Comparison of ENCODE assay signal across 10 cellular contexts in the genomic region with DNA sequence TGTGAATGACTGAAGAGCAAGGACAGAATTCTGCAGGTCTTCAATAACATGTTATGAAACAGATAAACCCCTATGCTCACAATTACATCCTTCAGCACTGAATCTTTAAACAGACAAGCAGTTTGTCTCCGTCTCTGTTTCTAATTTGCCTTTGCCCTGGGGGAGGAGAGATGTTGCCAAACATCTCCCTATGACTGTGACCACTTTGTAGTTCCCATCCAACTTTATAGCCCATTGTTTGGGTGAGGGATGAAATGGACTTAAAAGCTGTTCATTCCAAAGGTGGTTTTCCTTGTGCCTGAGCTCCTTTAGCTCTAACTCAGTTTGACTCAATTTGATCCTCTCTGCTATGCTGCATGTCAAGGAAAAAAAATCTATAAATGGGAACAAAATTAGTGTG. TPM values are rescaled to one million over a fixed set of nuclear protein-coding genes. Genes with fewer than 3 reads are reported as not detected.
"Had no signal": no experiment of that assay in that cellular context is flagged by ENCODE, and none has a peak within 500 bp of the region (broad histone marks: within the 10 kb centered on the region; RNA-seq: fewer than 3 reads in every experiment).

No MANE protein-coding gene starts in this region.

- H3K4me1 ChIP-seq: testis had no signal

- H3K4me3 ChIP-seq: testis had no signal

- H3K9me3 ChIP-seq: testis had no signal

- H3K27ac ChIP-seq: testis had no signal

- H3K27me3 ChIP-seq: testis had no signal

- DNase-seq: activated CD4-positive, alpha-beta T cell treated with anti-CD3 and anti-CD28 coated beads, Interleukin-2, amount 50 U/mL, for 1 hour; amygdala; dermis blood vessel endothelial cell; hippocampal formation; kidney glomerular epithelial cell; mesendoderm; stimulated activated CD4-positive, alpha-beta T cell treated with anti-CD3 and anti-CD28 coated beads, Interleukin-4, amount 100 ng/mL, for 4 hours; stimulated activated naive CD8-positive, alpha-beta T cell treated with anti-CD3 and anti-CD28 coated beads, Interleukin-15, amount 100 ng/mL, for 72 hours; testis had no signal

RNA-seq across cellular contexts. Expression of a gene that starts 19.5 kb away (rescaled TPM):
- total RNA-seq: cerebellum had no signal
